34 cellular contexts compared by ENCODE assay signal in genomic region chr2:12960671-12961070, GRCh38.
"Had no signal": no experiment of that assay in that cellular context is flagged by ENCODE, and none has a peak within 500 bp of the region (broad histone marks: within the 10 kb centered on the region; RNA-seq: fewer than 3 reads in every experiment).

No MANE protein-coding gene starts in this region.

- FAIRE-seq: colon had no signal

- DNase-seq: activated B cell treated with CpG ODN at 0.5 μM for 24 hours; activated CD4-positive, alpha-beta T cell treated with anti-CD3 and anti-CD28 coated beads for 48 hours; activated CD4-positive, alpha-beta T cell treated with anti-CD3 and anti-CD28 coated beads, Interleukin-2, amount 50 U/mL, for 1 hour; activated CD4-positive, alpha-beta T cell treated with anti-CD3 and anti-CD28 coated beads, Interleukin-2, amount 50 U/mL, for 48 hours; activated CD8-positive, alpha-beta memory T cell treated with anti-CD3 and anti-CD28 coated beads for 24 hours; activated CD8-positive, alpha-beta T cell treated with anti-CD3 and anti-CD28 coated beads for 36 hours; activated effector memory CD4-positive, alpha-beta T cell treated with Interleukin-2 at 50 U/mL for 16 hours; activated gamma-delta T cell treated with Interleukin-2 at 50 U/mL for 16 hours; activated naive CD4-positive, alpha-beta T cell treated with anti-CD3 and anti-CD28 coated beads, Interleukin-2, amount 50 U/mL, for 16 hours; activated naive CD4-positive, alpha-beta T cell treated with Interleukin-2 at 50 U/mL for 16 hours; activated T-cell treated with anti-CD3 and anti-CD28 coated beads, Interleukin-2, amount 50 U/mL, for 4 hours; adrenal gland; amygdala; aorta; central memory CD4-positive, alpha-beta T cell; cerebellar nuclear complex; cortex of kidney; dermis blood vessel endothelial cell; effector CD4-positive, alpha-beta T cell; effector memory CD8-positive, alpha-beta T cell; erythroblast; foreskin melanocyte; heart right ventricle; T-helper 1 cell; T-helper 17 cell; T1000; WERI-Rb-1 had no signal

- H3K9me3 ChIP-seq: adrenal gland, breast epithelium, esophagus muscularis mucosa, gastroesophageal sphincter had no signal

- H3K27me3 ChIP-seq: adrenal gland, breast epithelium, cardiac muscle cell, esophagus muscularis mucosa, gastroesophageal sphincter, heart right ventricle had no signal

- H3K27ac ChIP-seq: adrenal gland, breast epithelium, cardiac muscle cell, esophagus muscularis mucosa, gastroesophageal sphincter, heart right ventricle, WERI-Rb-1 had no signal

- H3K36me3 ChIP-seq: adrenal gland, breast epithelium, cardiac muscle cell, esophagus muscularis mucosa, gastroesophageal sphincter, heart right ventricle, WERI-Rb-1 had no signal

- ATAC-seq: activated CD4-positive, CD25-positive, alpha-beta regulatory T cell treated with anti-CD3 and anti-CD28 coated beads, Interleukin-2, amount 50 U/mL, for 24 hours; activated CD8-positive, alpha-beta T cell treated with anti-CD3 and anti-CD28 coated beads for 36 hours; activated T-cell treated with anti-CD3 and anti-CD28 coated beads, Interleukin-2, amount 50 U/mL, for 4 hours; activated T-helper 17 cell treated with anti-CD3 and anti-CD28 coated beads, Interleukin-2, amount 50 U/mL, for 72 hours; effector memory CD8-positive, alpha-beta T cell; gastroesophageal sphincter; heart right ventricle; T-helper 17 cell had no signal

- H3K4me1 ChIP-seq: breast epithelium, gastroesophageal sphincter had no signal

- H3K4me3 ChIP-seq: adrenal gland, breast epithelium, cardiac muscle cell, esophagus muscularis mucosa, gastroesophageal sphincter, heart right ventricle had no signal
